ENCODE assay signal across 16 cellular contexts in genomic region chr1:7267493-7267892, GRCh38.
DNase-seq lines count a peak whose midpoint lies in the region; TF ChIP-seq lines count a peak whose summit lies in the region.
"Had no signal": no experiment of that assay in that cellular context is flagged by ENCODE, and none has a peak within 500 bp of the region (broad histone marks: within the 10 kb centered on the region; RNA-seq: fewer than 3 reads in every experiment).

No MANE protein-coding gene starts in this region.

- in situ Hi-C loops in SK-MEL-5 (cut with HindIII; ENCODE audit: low pct_unique_long_range_greater_than_20kb, low sequenced_read_pairs) = no loop called here

- no peak overlapping the region for H3K4me3 ChIP-seq in foreskin fibroblast (ENCODE audit: low read depth in 1 of 2, low read length in 2 of 2)
- H3K4me3 ChIP-seq: heart left ventricle, spleen had no signal

- TF ChIP-seq CTCF in foreskin fibroblast (IDR thresholded peaks at IDR 0.05; ENCODE audit: low read depth, low read length) = no peak

- DNase-seq in NCI-H510A treated with DMSO at 0.1 percent for 48 hours (lab: John Stamatoyannopoulos, UW) (peak; percentile 58), NCI-H510A (lab: John Stamatoyannopoulos, UW) (no peak), SK-MEL-5 (ENCODE audit: low read depth, low spot score) (peak; percentile 1), foreskin fibroblast (peak; percentile 82 to 88), stromal cell of bone marrow (ENCODE audit: low read depth) (peak; percentile 41), NCI-H1092 (lab: John Stamatoyannopoulos, UW) (no peak), superior temporal gyrus (ENCODE audit: extremely low spot score) (no peak)
- DNase-seq in activated CD4-positive, CD25-positive, alpha-beta regulatory T cell treated with anti-CD3 and anti-CD28 coated beads, Interleukin-2, amount 50 U/mL, for 72 hours = no peak
- DNase-seq: activated naive CD4-positive, alpha-beta T cell; CD8-positive, alpha-beta memory T cell; effector memory CD8-positive, alpha-beta T cell; heart left ventricle; left ventricle myocardium superior; NCI-H1105 treated with DMSO at 0.1 percent for 48 hours; NCI-H446 treated with DMSO at 0.1 percent for 48 hours; spleen had no signal

Comparison
In these comparisons a context has a peak if more than half of its experiments do, and no peak if none do; other contexts are left out.
1. DNase-seq: peak in NCI-H510A treated with DMSO at 0.1 percent for 48 hours (single experiment), SK-MEL-5 (single experiment), foreskin fibroblast (2 of 2) and stromal cell of bone marrow (single experiment); none in NCI-H510A (single experiment), NCI-H1092 (single experiment), superior temporal gyrus (single experiment) and activated CD4-positive, CD25-positive, alpha-beta regulatory T cell treated with anti-CD3 and anti-CD28 coated beads, Interleukin-2, amount 50 U/mL, for 72 hours (single experiment).